In genomic region chr4:83025563-83025962, GRCh38 we compare ENCODE assay signal across 2 cellular contexts.
TF ChIP-seq lines count a peak whose summit lies in the region.

No MANE protein-coding gene starts in this region.

TF ChIP-seq in GM12891, 5 proteins besides CTCF, POLR2A, EP300 and RAD21:
- TF ChIP-seq POU2F2 (IDR thresholded peaks at IDR 0.05; ENCODE audit: low read depth, low read length) (no peak), POLR2AphosphoS5 (IDR thresholded peaks at IDR 0.05; ENCODE audit: low read depth, low read length) (no peak), TAF1 (IDR thresholded peaks at IDR 0.05; ENCODE audit: low read depth, low read length) (no peak), PAX5 (IDR thresholded peaks at IDR 0.05; ENCODE audit: insufficient read depth, low read length, severe bottlenecking) (no peak), SPI1 (IDR thresholded peaks at IDR 0.05; ENCODE audit: low read depth, low read length) (no peak)
TF ChIP-seq in GM12891: peak in this region for 0.

TF ChIP-seq in K562, 482 proteins besides CTCF, POLR2A, EP300 and RAD21:
- TF ChIP-seq TAL1 (IDR thresholded peaks at IDR 0.05) (no peak), HLTF (IDR thresholded peaks at IDR 0.05) (no peak), TCFL5 (CRISPR knock-in tag; conservative IDR thresholded peaks at IDR 0.05) (no peak), MGA (IDR thresholded peaks at IDR 0.05) (peak; percentile 52), L3MBTL2 (IDR thresholded peaks at IDR 0.05) (peak; percentile 41; the same call in 1 of the 2 replicates), TRIM24 (IDR thresholded peaks at IDR 0.05) (no peak)
- TF ChIP-seq, protein P1, sequence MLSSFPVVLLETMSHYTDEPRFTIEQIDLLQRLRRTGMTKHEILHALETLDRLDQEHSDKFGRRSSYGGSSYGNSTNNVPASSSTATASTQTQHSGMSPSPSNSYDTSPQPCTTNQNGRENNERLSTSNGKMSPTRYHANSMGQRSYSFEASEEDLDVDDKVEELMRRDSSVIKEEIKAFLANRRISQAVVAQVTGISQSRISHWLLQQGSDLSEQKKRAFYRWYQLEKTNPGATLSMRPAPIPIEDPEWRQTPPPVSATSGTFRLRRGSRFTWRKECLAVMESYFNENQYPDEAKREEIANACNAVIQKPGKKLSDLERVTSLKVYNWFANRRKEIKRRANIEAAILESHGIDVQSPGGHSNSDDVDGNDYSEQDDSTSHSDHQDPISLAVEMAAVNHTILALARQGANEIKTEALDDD (IDR thresholded peaks at IDR 0.05), result 0 out of 2 replicates have a peak, but pooled peaks have one; percentile 22
- TF ChIP-seq, protein P2, sequence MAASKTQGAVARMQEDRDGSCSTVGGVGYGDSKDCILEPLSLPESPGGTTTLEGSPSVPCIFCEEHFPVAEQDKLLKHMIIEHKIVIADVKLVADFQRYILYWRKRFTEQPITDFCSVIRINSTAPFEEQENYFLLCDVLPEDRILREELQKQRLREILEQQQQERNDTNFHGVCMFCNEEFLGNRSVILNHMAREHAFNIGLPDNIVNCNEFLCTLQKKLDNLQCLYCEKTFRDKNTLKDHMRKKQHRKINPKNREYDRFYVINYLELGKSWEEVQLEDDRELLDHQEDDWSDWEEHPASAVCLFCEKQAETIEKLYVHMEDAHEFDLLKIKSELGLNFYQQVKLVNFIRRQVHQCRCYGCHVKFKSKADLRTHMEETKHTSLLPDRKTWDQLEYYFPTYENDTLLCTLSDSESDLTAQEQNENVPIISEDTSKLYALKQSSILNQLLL (CRISPR knock-in tag; IDR thresholded peaks at IDR 0.05; ENCODE audit: borderline replicate concordance), result no peak
- TF ChIP-seq, protein P3, sequence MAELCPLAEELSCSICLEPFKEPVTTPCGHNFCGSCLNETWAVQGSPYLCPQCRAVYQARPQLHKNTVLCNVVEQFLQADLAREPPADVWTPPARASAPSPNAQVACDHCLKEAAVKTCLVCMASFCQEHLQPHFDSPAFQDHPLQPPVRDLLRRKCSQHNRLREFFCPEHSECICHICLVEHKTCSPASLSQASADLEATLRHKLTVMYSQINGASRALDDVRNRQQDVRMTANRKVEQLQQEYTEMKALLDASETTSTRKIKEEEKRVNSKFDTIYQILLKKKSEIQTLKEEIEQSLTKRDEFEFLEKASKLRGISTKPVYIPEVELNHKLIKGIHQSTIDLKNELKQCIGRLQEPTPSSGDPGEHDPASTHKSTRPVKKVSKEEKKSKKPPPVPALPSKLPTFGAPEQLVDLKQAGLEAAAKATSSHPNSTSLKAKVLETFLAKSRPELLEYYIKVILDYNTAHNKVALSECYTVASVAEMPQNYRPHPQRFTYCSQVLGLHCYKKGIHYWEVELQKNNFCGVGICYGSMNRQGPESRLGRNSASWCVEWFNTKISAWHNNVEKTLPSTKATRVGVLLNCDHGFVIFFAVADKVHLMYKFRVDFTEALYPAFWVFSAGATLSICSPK (IDR thresholded peaks at IDR 0.05; ENCODE audit: borderline replicate concordance), result no peak
- TF ChIP-seq, protein P4, sequence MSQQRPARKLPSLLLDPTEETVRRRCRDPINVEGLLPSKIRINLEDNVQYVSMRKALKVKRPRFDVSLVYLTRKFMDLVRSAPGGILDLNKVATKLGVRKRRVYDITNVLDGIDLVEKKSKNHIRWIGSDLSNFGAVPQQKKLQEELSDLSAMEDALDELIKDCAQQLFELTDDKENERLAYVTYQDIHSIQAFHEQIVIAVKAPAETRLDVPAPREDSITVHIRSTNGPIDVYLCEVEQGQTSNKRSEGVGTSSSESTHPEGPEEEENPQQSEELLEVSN (IDR thresholded peaks at IDR 0.05; ENCODE audit: borderline replicate concordance in 1 of 2, extremely low read depth in 1 of 2, insufficient read depth in 1 of 2, insufficient read length in 1 of 2, low read depth in 1 of 2, low read length in 1 of 2, poor library complexity in 1 of 2, severe bottlenecking in 1 of 2), result peak in 1 of 2 experiments; percentile 34
- TF ChIP-seq, protein P5, sequence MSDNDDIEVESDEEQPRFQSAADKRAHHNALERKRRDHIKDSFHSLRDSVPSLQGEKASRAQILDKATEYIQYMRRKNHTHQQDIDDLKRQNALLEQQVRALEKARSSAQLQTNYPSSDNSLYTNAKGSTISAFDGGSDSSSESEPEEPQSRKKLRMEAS (CRISPR knock-in tag; IDR thresholded peaks at IDR 0.05), result peak; percentile 73
TF ChIP-seq in K562: peak in this region for 5.
